13 cellular contexts compared by ENCODE assay signal in the genomic region with DNA sequence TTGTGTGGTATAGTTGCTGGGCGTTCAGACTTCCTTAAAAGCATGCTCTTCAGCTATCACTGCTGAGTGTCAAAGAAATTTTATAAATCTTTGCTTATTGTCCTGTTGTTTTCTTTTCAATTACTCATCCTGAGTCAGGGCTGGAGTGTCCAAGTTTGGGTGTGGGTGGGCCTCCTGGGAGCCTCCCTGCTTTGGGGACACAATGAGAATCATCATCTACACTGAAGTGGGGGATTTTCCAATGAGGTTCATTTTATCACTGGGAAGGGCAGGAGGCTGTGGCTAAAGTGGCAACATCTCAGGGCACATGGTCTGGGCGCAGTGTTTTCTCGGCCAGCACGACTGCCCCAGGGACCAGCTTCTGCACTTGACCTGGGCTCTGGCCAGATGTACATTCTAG. TPM values are rescaled to one million over a fixed set of nuclear protein-coding genes. Genes with fewer than 3 reads are reported as not detected.
DNase-seq lines count a peak whose midpoint lies in the region; ATAC-seq and TF ChIP-seq lines count a peak whose summit lies in the region.
"Had no signal": no experiment of that assay in that cellular context is flagged by ENCODE, and none has a peak within 500 bp of the region (broad histone marks: within the 10 kb centered on the region; RNA-seq: fewer than 3 reads in every experiment).

No MANE protein-coding gene starts in this region.

- peaks cover 21% of the 10 kb centered on the region; the same call in 1 of the 2 replicates for H3K36me3 ChIP-seq in ACC112 (ENCODE audit: insufficient read depth, low read length)
- no peaks in the 10 kb centered on the region for H3K36me3 ChIP-seq in mammary epithelial cell (ENCODE audit: insufficient read depth, low read length)
- H3K36me3 ChIP-seq in vagina: peaks cover 0 to 28% of the 10 kb centered on the region in 2 donors
- no peaks in the 10 kb centered on the region for H3K36me3 ChIP-seq in spleen

- CTCF ChIA-PET in mammary epithelial cell (lab: Charles Lee; ENCODE audit: low non-redundant PET): no interaction called here

- 97% methylated on average over 4 of the region's 4 CpGs for WGBS in mammary epithelial cell (ENCODE audit: low coverage, missing lambda C conversion rate)
- 72 to 89% (median 77%) methylated on average over 4 of the region's 4 CpGs for WGBS in spleen, 5 donors

- no peaks in the 10 kb centered on the region for H4K20me1 ChIP-seq in mammary epithelial cell (ENCODE audit: insufficient read depth, low read length)

- no peak for TF ChIP-seq POLR2A in vagina (IDR thresholded peaks at IDR 0.05)
- no peak for TF ChIP-seq POLR2A in spleen (IDR thresholded peaks at IDR 0.05)

- H3K4me2 ChIP-seq in mammary epithelial cell (ENCODE audit: insufficient read depth, low read depth, low read length): no peak overlapping the region

- ATAC-seq in HG03378 (IDR thresholded peaks at IDR 0.05; ENCODE audit: unreplicated experiment) (no peak), GM18519 (IDR thresholded peaks at IDR 0.05; ENCODE audit: low FRiP score, unreplicated experiment) (no peak)
- ATAC-seq: activated naive CD4-positive, alpha-beta T cell treated with anti-CD3 and anti-CD28 coated beads, Interleukin-2, amount 50 U/mL, for 72 hours; left lobe of liver had no signal

- in situ Hi-C loops in mammary epithelial cell (cut with MboI; ENCODE audit: low sequenced_read_pairs in 2 of 2): no loop called here

- peaks cover 10% of the 10 kb centered on the region for H3K9me3 ChIP-seq in mammary epithelial cell (replicated peaks; ENCODE audit: insufficient read depth, low read length)
- no peaks in the 10 kb centered on the region for H3K9me3 ChIP-seq in vagina
- H3K9me3 ChIP-seq in spleen: no peaks in the 10 kb centered on the region

- H3K9ac ChIP-seq in mammary epithelial cell (ENCODE audit: insufficient read depth, low read length): no peak overlapping the region

- H3K79me2 ChIP-seq in ACC112 (ENCODE audit: control insufficient read depth, insufficient read depth, low read length, unreplicated experiment) (peaks cover under 1% of the 10 kb centered on the region), mammary epithelial cell (ENCODE audit: insufficient read depth, low read length) (no peaks in the 10 kb centered on the region)

- TF ChIP-seq CTCF in mammary epithelial cell (conservative IDR thresholded peaks at IDR 0.05 in 1 of 2, IDR thresholded peaks at IDR 0.05 in 1 of 2; ENCODE audit: extremely low read depth in 1 of 2, insufficient read depth in 1 of 2, low read depth in 1 of 2, low read length in 2 of 2) (no peak), vagina (IDR thresholded peaks at IDR 0.05) (no peak), spleen (IDR thresholded peaks at IDR 0.05 in 8 of 11, conservative IDR thresholded peaks at IDR 0.05 in 3 of 11) (no peak)

- BruUV-seq in mammary epithelial cell (replicated peaks; lab: Mats Ljungman, UMichigan): no TSS peak

- H3K4me1 ChIP-seq in ACC112 (ENCODE audit: control insufficient read depth, insufficient read depth, low read length, unreplicated experiment): peaks cover 67% of the 10 kb centered on the region
- no peaks in the 10 kb centered on the region for H3K4me1 ChIP-seq in mammary epithelial cell (ENCODE audit: insufficient read depth, low read length)
- H3K4me1 ChIP-seq in vagina: peaks cover 24% of the 10 kb centered on the region
- peaks cover 0 to 1% (median 0%) of the 10 kb centered on the region in 6 donors for H3K4me1 ChIP-seq in spleen

- no peak overlapping the region; the same call in 1 of the 2 replicates for H3K4me3 ChIP-seq in ACC112 (ENCODE audit: low read depth, low read length)
- H3K4me3 ChIP-seq in mammary epithelial cell (replicated peaks in 1 of 3; ENCODE audit: insufficient read depth in 1 of 3, low read depth in 2 of 3, low read length in 3 of 3): no peak overlapping the region
- no peak overlapping the region for H3K4me3 ChIP-seq in vagina
- H3K4me3 ChIP-seq in spleen: no peak overlapping the region

- H3K27ac ChIP-seq in ACC112 (ENCODE audit: low read depth, low read length) (peak overlapping the region; percentile 96), mammary epithelial cell (ENCODE audit: insufficient read depth, low read depth, low read length) (no peak overlapping the region), vagina (no peak overlapping the region), spleen (no peak overlapping the region)

- intact Hi-C loops in mammary epithelial cell (cut with micrococcal nuclease): no loop called here
- intact Hi-C loops in vagina (cut with DNase I): no loop called here
- intact Hi-C loops in spleen (cut with DNase I; ENCODE audit: low total_unique reads): no loop called here

- H2AFZ ChIP-seq in ACC112 (ENCODE audit: low read length, unreplicated experiment) (no peak overlapping the region), mammary epithelial cell (ENCODE audit: low read depth, low read length) (no peak overlapping the region)

- no peaks in the 10 kb centered on the region for H3K27me3 ChIP-seq in ACC112 (ENCODE audit: insufficient read depth, low read length)
- no peaks in the 10 kb centered on the region for H3K27me3 ChIP-seq in mammary epithelial cell (ENCODE audit: insufficient read depth, low read length)
- no peaks in the 10 kb centered on the region for H3K27me3 ChIP-seq in vagina
- peaks cover 0 to 52% (median 6%) of the 10 kb centered on the region in 7 donors for H3K27me3 ChIP-seq in spleen (replicated peaks in 1 of 7)

- peak; percentile 95 for DNase-seq in HT1080 (ENCODE audit: low read depth)
- peak; percentile 72 for DNase-seq in mammary epithelial cell
- peak; percentile 44 for DNase-seq in kidney tubule cell (ENCODE audit: low spot score)
- no peak for DNase-seq in vagina (ENCODE audit: extremely low spot score in 2 of 2)
- no peak for DNase-seq in spleen
- DNase-seq: NCI-H1092 treated with DMSO at 0.1 percent for 48 hours, SHP77 treated with DMSO at 0.1 percent for 48 hours, trophoblast cell had no signal

- dilution Hi-C loops in mammary epithelial cell (cut with HindIII; ENCODE audit: low sequenced_read_pairs): no loop called here

RNA-seq across cellular contexts. Expression of a gene that starts 19.5 kb away (rescaled TPM):
- 105 and 112 TPM in 2 replicates for total RNA-seq in HT1080 (2014; rRNA removed; shearing (Covaris generic))
- polyA plus RNA-seq in HT1080 (2015; cell fraction: cytosol; rRNA removed): 116 and 129 TPM in 2 replicates
- 246 and 275 TPM in 2 replicates for polyA plus RNA-seq in HT1080 (2015; cell fraction: nucleus; rRNA removed)
- under 1 TPM in 1 of 2 donors, not detected in 1; 0.83 TPM for total RNA-seq in mammary epithelial cell
- 0.15 TPM for polyA plus RNA-seq in mammary epithelial cell
- polyA minus RNA-seq in mammary epithelial cell: not detected
- total RNA-seq in vagina: 47.9 TPM
- total RNA-seq in spleen: 1 to 10 TPM; 1.2 to 4.7 (median 2.0) TPM
- polyA plus RNA-seq in spleen: 1 to 10 TPM; 1.2 to 1.5 (median 1.5) TPM

RNA-seq across cellular contexts. Expression of a gene that starts 41.8 kb away (rescaled TPM):
- total RNA-seq in HT1080 (2014; rRNA removed; shearing (Covaris generic)): 23.4 and 26.6 TPM in 2 replicates
- polyA plus RNA-seq in HT1080 (2015; cell fraction: cytosol; rRNA removed): 36.5 and 37.5 TPM in 2 replicates
- polyA plus RNA-seq in HT1080 (2015; cell fraction: nucleus; rRNA removed): 22.4 and 26.5 TPM in 2 replicates
- total RNA-seq in mammary epithelial cell (10 to 100 TPM; 24.2 to 38.2 TPM), vagina (19.6 TPM), spleen (10 to 100 TPM; 30.7 to 38.5 (median 33.4) TPM)
- polyA plus RNA-seq in mammary epithelial cell (31.0 TPM), spleen (10 to 100 TPM in 2 of 3 donors, 1 to 10 TPM in 1; 8.9 to 13.9 (median 10.3) TPM)
- polyA minus RNA-seq in mammary epithelial cell: 21.5 TPM

Comparison
In these comparisons a context has a peak if more than half of its experiments do, and no peak if none do; other contexts are left out.
1. DNase-seq: peak in HT1080 (single experiment), mammary epithelial cell (single experiment) and kidney tubule cell (single experiment); none in vagina (0 of 2) and spleen (single experiment).